Comparison of ENCODE assay signal across 1 cellular context in genomic region chr2:142948723-142949122, GRCh38.
A peak's percentile ranks its signal among the peaks of the same experiment; 100 is the strongest.
TF ChIP-seq lines count a peak whose summit lies in the region.
"Not testable (repeated sequence)": the region's sequence is repeated elsewhere in the genome, so short reads cannot be mapped to it uniquely, and the experiment has no call there.

No MANE protein-coding gene starts in this region.

TF ChIP-seq in HepG2, 621 proteins besides CTCF, POLR2A, EP300 and RAD21:
- peak; percentile 58; the same call in 1 of the 2 replicates for TF ChIP-seq HNF1A (IDR thresholded peaks at IDR 0.05; ENCODE audit: low read depth)
- TF ChIP-seq HNF1A (CRISPR knock-in tag; IDR thresholded peaks at IDR 0.05; ENCODE audit: borderline replicate concordance); SOX6 (IDR thresholded peaks at IDR 0.05); FOXA1 (IDR thresholded peaks at IDR 0.05): not testable (repeated sequence)
- TF ChIP-seq FOXA3 (CRISPR knock-in tag; IDR thresholded peaks at IDR 0.05) = peak; percentile 45; the same call in 1 of the 2 replicates
- TF ChIP-seq SOX13 (IDR thresholded peaks at IDR 0.05) = 0 out of 2 replicates have a peak, but pooled peaks have one; percentile 22
- peak in 1 of 2 experiments; percentile 73; a peak in 2 of 4 replicates for TF ChIP-seq SOX13 (CRISPR knock-in tag; conservative IDR thresholded peaks at IDR 0.05 in 1 of 2, IDR thresholded peaks at IDR 0.05 in 1 of 2)
- peak; percentile 50; the same call in 1 of the 2 replicates for TF ChIP-seq HNF4A (CRISPR knock-in tag; IDR thresholded peaks at IDR 0.05)
- peak; percentile 35; the same call in 1 of the 2 replicates for TF ChIP-seq HOMEZ (CRISPR knock-in tag; IDR thresholded peaks at IDR 0.05; ENCODE audit: low read depth)
- peak; percentile 57 for TF ChIP-seq ZMYM4 (CRISPR knock-in tag; IDR thresholded peaks at IDR 0.05)
- 0 out of 2 replicates have a peak, but pooled peaks have one; percentile 60 for TF ChIP-seq ZNF644 (CRISPR knock-in tag; IDR thresholded peaks at IDR 0.05; ENCODE audit: low read depth)
- TF ChIP-seq TFAP4 (IDR thresholded peaks at IDR 0.05; ENCODE audit: borderline replicate concordance, low read depth) = peak; percentile 79
- TF ChIP-seq SOX6 (CRISPR knock-in tag; IDR thresholded peaks at IDR 0.05) = peak; percentile 59; the same call in 1 of the 2 replicates
- TF ChIP-seq FOXA1 (CRISPR knock-in tag; IDR thresholded peaks at IDR 0.05) = peak; percentile 25; the same call in 1 of the 2 replicates
- TF ChIP-seq ATF4 (CRISPR knock-in tag; IDR thresholded peaks at IDR 0.05) = 0 out of 4 replicates have a peak, but pooled peaks of 1 of the 2 experiments have one; percentile 13
TF ChIP-seq in HepG2: peak in this region for 11; not testable (repeated sequence) for 610.
